In the genomic region with DNA sequence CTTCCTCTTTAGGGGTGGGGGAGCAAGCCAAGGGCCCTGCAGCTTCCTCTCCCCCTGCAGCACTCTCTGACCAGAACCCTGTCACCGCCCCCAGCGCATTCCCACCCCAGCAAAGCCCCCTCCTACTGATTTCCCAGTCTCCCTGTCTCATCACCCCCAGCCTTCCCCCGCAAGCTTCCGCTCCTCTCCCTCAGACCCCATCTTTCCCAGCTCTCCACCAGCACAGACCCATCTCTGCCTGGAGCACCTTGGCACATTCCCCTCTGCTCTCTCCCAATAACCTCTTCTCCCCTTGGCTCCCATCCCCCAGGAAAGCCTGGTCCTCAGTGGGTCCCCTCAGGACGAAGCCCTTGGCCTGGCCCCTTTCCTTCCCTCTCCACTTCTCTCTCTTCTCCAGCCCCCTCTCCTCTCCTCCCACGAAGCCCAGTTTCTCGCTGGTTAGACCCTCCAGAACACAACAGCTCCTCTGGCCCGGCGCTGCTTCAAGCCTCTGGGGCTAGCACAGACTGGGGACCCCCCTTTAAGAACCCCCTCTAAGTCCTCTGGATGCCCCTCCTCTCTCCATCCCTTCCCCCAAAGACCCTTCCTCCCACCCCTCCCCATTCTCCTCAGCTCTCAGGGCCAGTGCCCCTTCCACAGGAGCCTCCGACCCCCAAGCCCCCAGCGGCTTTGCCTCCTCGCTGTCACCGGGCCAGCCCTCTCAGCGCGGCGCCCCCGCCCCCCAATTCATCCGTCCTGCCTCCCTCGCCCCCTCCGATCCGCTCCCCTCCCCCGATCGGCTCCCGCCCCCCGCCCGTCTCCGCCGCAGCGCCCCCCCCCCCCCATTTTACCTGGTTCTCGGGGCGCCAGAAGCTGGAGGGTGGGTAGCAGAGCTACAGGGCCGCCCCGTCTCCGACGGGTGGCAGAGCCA, we compare ENCODE assay signal across 13 cellular contexts. TPM values are rescaled to one million over a fixed set of nuclear protein-coding genes. Genes with fewer than 3 reads are reported as not detected.
A peak's percentile ranks its signal among the peaks of the same experiment; 100 is the strongest.
DNase-seq lines count a peak whose midpoint lies in the region; ATAC-seq, FAIRE-seq and TF ChIP-seq lines count a peak whose summit lies in the region.
"Had no signal": no experiment of that assay in that cellular context is flagged by ENCODE, and none has a peak within 500 bp of the region (broad histone marks: within the 10 kb centered on the region; RNA-seq: fewer than 3 reads in every experiment).

No MANE protein-coding gene starts in this region.

- CTCF ChIA-PET in activated CD4-positive, alpha-beta memory T cell treated with anti-CD3 and anti-CD28 coated beads, Interleukin-2, amount 10 ng/mL, durations not matched to agents 7 days and 5 days (lab: Charles Lee), result interaction anchor here (1.0 to 1.2 kb wide), 2 partner anchors 10 to 34 kb away, joined by 3 to 4 read pairs; no protein-coding TSS in a partner anchor
- CTCF ChIA-PET in activated CD4-positive, alpha-beta memory T cell treated with anti-CD3 and anti-CD28 coated beads for 36 hours (lab: Charles Lee), result interaction anchor here (1.3 kb wide), 1 partner anchor 34 kb away, joined by 6 read pairs; no protein-coding TSS in a partner anchor

- H3K9me3 Mint-ChIP-seq in activated CD4-positive, alpha-beta memory T cell treated with anti-CD3 and anti-CD28 coated beads, Interleukin-2, amount 10 ng/mL, durations not matched to agents 7 days and 5 days, result no peaks in the 10 kb centered on the region
- no peaks in the 10 kb centered on the region for H3K9me3 Mint-ChIP-seq in activated CD4-positive, alpha-beta memory T cell treated with anti-CD3 and anti-CD28 coated beads for 36 hours
- H3K9me3 Mint-ChIP-seq in activated T-cell treated with anti-CD3 and anti-CD28 coated beads, Interleukin-2, amount 50 U/mL, for 4 hours, result no peaks in the 10 kb centered on the region
- H3K9me3 Mint-ChIP-seq in immature natural killer cell, result no peaks in the 10 kb centered on the region

- no peak for DNase-seq in activated CD4-positive, alpha-beta memory T cell treated with anti-CD3 and anti-CD28 coated beads, Interleukin-2, amount 10 ng/mL, durations not matched to agents 7 days and 5 days
- no peak for DNase-seq in activated CD4-positive, alpha-beta memory T cell treated with anti-CD3 and anti-CD28 coated beads for 36 hours
- DNase-seq in activated T-cell treated with anti-CD3 and anti-CD28 coated beads, Interleukin-2, amount 50 U/mL, for 4 hours, result no peak
- DNase-seq in immature natural killer cell (no peak), substantia nigra (lab: John Stamatoyannopoulos, UW) (peak in 1 of 49 donors; percentile 82), putamen (ENCODE audit: low spot score) (no peak), sciatic nerve (ENCODE audit: low spot score) (no peak), H54 (ENCODE audit: insufficient read length, low spot score) (no peak)
- DNase-seq: NCI-H1436 treated with DMSO at 0.1 percent for 48 hours had no signal

- H3K27ac ChIP-seq in substantia nigra (ENCODE audit: low read depth, low read length, poor library complexity, severe bottlenecking), result peak overlapping the region; percentile 64
- H3K27ac ChIP-seq: hepatocyte, right lobe of liver had no signal

- peaks cover 44% of the 10 kb centered on the region for H3K27me3 Mint-ChIP-seq in activated CD4-positive, alpha-beta memory T cell treated with anti-CD3 and anti-CD28 coated beads, Interleukin-2, amount 10 ng/mL, durations not matched to agents 7 days and 5 days
- H3K27me3 Mint-ChIP-seq in activated CD4-positive, alpha-beta memory T cell treated with anti-CD3 and anti-CD28 coated beads for 36 hours, result peaks cover 19% of the 10 kb centered on the region
- peaks cover 29% of the 10 kb centered on the region for H3K27me3 Mint-ChIP-seq in activated T-cell treated with anti-CD3 and anti-CD28 coated beads, Interleukin-2, amount 50 U/mL, for 4 hours (ENCODE audit: low read depth)
- peaks cover 3 to 5% (median 3%) of the 10 kb centered on the region in 3 donors for H3K27me3 Mint-ChIP-seq in immature natural killer cell (ENCODE audit: low read depth in 3 of 3)

- no peak for FAIRE-seq in H54 (lab: Jason Lieb, UNC)
- FAIRE-seq: RCC 7860 had no signal

- no peak overlapping the region for H3K27ac Mint-ChIP-seq in activated CD4-positive, alpha-beta memory T cell treated with anti-CD3 and anti-CD28 coated beads, Interleukin-2, amount 10 ng/mL, durations not matched to agents 7 days and 5 days
- H3K27ac Mint-ChIP-seq in activated CD4-positive, alpha-beta memory T cell treated with anti-CD3 and anti-CD28 coated beads for 36 hours, result no peak overlapping the region
- peak overlapping the region in 1 of 6 donors; percentile 30 for H3K27ac Mint-ChIP-seq in immature natural killer cell

- intact Hi-C loops in activated CD4-positive, alpha-beta memory T cell treated with anti-CD3 and anti-CD28 coated beads for 36 hours (cut with micrococcal nuclease), result loop anchor here (1.0 to 2.0 kb wide), 3 partner anchors 20 to 273 kb away; no protein-coding TSS in a partner anchor
- intact Hi-C loops in sciatic nerve (cut with DNase I), result loop anchor here (10.0 kb wide), 1 partner anchor 158 kb away; no protein-coding TSS in a partner anchor

- no peak for TF ChIP-seq POLR2A in H54 (IDR thresholded peaks at IDR 0.05; ENCODE audit: low read depth, low read length)

- no peak for ATAC-seq in activated T-cell treated with anti-CD3 and anti-CD28 coated beads, Interleukin-2, amount 50 U/mL, for 4 hours
- no peak for ATAC-seq in sciatic nerve

- H3K36me3 Mint-ChIP-seq in activated CD4-positive, alpha-beta memory T cell treated with anti-CD3 and anti-CD28 coated beads, Interleukin-2, amount 10 ng/mL, durations not matched to agents 7 days and 5 days (ENCODE audit: low read depth), result peaks cover 9% of the 10 kb centered on the region
- no peaks in the 10 kb centered on the region for H3K36me3 Mint-ChIP-seq in activated CD4-positive, alpha-beta memory T cell treated with anti-CD3 and anti-CD28 coated beads for 36 hours
- H3K36me3 Mint-ChIP-seq in activated T-cell treated with anti-CD3 and anti-CD28 coated beads, Interleukin-2, amount 50 U/mL, for 4 hours (ENCODE audit: insufficient read depth), result no peaks in the 10 kb centered on the region
- no peaks in the 10 kb centered on the region for H3K36me3 Mint-ChIP-seq in immature natural killer cell

- H3K4me1 Mint-ChIP-seq in activated CD4-positive, alpha-beta memory T cell treated with anti-CD3 and anti-CD28 coated beads, Interleukin-2, amount 10 ng/mL, durations not matched to agents 7 days and 5 days, result peaks cover 10% of the 10 kb centered on the region
- H3K4me1 Mint-ChIP-seq in activated CD4-positive, alpha-beta memory T cell treated with anti-CD3 and anti-CD28 coated beads for 36 hours (ENCODE audit: low read depth), result peaks cover 6% of the 10 kb centered on the region
- H3K4me1 Mint-ChIP-seq in activated T-cell treated with anti-CD3 and anti-CD28 coated beads, Interleukin-2, amount 50 U/mL, for 4 hours (ENCODE audit: low read depth), result peaks cover 13% of the 10 kb centered on the region
- peaks cover 14 to 15% of the 10 kb centered on the region in 2 donors for H3K4me1 Mint-ChIP-seq in immature natural killer cell

- POLR2A ChIA-PET in activated CD4-positive, alpha-beta memory T cell treated with anti-CD3 and anti-CD28 coated beads, Interleukin-2, amount 10 ng/mL, durations not matched to agents 7 days and 5 days (lab: Charles Lee), result interaction anchor here (1.4 kb wide), 1 partner anchor 34 kb away, joined by 4 read pairs; no protein-coding TSS in a partner anchor
- POLR2A ChIA-PET in activated CD4-positive, alpha-beta memory T cell treated with anti-CD3 and anti-CD28 coated beads for 36 hours (lab: Charles Lee), result no interaction called here

- H3K4me3 Mint-ChIP-seq in activated CD4-positive, alpha-beta memory T cell treated with anti-CD3 and anti-CD28 coated beads, Interleukin-2, amount 10 ng/mL, durations not matched to agents 7 days and 5 days, result peak overlapping the region; percentile 24
- H3K4me3 Mint-ChIP-seq in activated CD4-positive, alpha-beta memory T cell treated with anti-CD3 and anti-CD28 coated beads for 36 hours, result no peak overlapping the region
- H3K4me3 Mint-ChIP-seq in activated T-cell treated with anti-CD3 and anti-CD28 coated beads, Interleukin-2, amount 50 U/mL, for 4 hours, result peak overlapping the region; percentile 42
- H3K4me3 Mint-ChIP-seq in immature natural killer cell, result peak overlapping the region; percentile 38 to 72 (median 61)

RNA-seq across cellular contexts. Expression of a gene that starts 0.6 kb away (rescaled TPM):
- under 1 TPM in 1 of 2 experiments, not detected in 1; 0.08 TPM for total RNA-seq in activated CD4-positive, alpha-beta memory T cell treated with anti-CD3 and anti-CD28 coated beads, Interleukin-2, amount 10 ng/mL, durations not matched to agents 7 days and 5 days
- total RNA-seq in activated CD4-positive, alpha-beta memory T cell treated with anti-CD3 and anti-CD28 coated beads for 36 hours, result under 1 TPM; 0.31 to 0.41 TPM
- 1 to 10 TPM in 1 of 3 donors, under 1 TPM in 2; 0.16 to 1.0 (median 0.71) TPM for total RNA-seq in activated T-cell treated with anti-CD3 and anti-CD28 coated beads, Interleukin-2, amount 50 U/mL, for 4 hours
- 1 to 10 TPM in 2 of 3 donors, under 1 TPM in 1; 0.44 to 3.6 (median 3.2) TPM for polyA plus RNA-seq in immature natural killer cell
- 13.7 TPM for total RNA-seq in sciatic nerve
- polyA plus RNA-seq: AG04450 had no signal

RNA-seq across cellular contexts. Expression of a gene that starts 21.5 kb away (rescaled TPM):
- 100 to 1,000 TPM; 179 to 183 TPM for total RNA-seq in activated CD4-positive, alpha-beta memory T cell treated with anti-CD3 and anti-CD28 coated beads, Interleukin-2, amount 10 ng/mL, durations not matched to agents 7 days and 5 days
- 1 to 10 TPM; 7.5 to 8.2 TPM for total RNA-seq in activated CD4-positive, alpha-beta memory T cell treated with anti-CD3 and anti-CD28 coated beads for 36 hours
- total RNA-seq in activated T-cell treated with anti-CD3 and anti-CD28 coated beads, Interleukin-2, amount 50 U/mL, for 4 hours, result 1 to 10 TPM; 2.6 to 3.7 (median 2.9) TPM
- polyA plus RNA-seq in immature natural killer cell, result 100 to 1,000 TPM; 142 to 165 (median 154) TPM
- 39.7 TPM for total RNA-seq in sciatic nerve

RNA-seq across cellular contexts. Expression of a gene that starts 37.4 kb away (rescaled TPM):
- 1 to 10 TPM; 3.1 to 4.0 TPM for total RNA-seq in activated CD4-positive, alpha-beta memory T cell treated with anti-CD3 and anti-CD28 coated beads, Interleukin-2, amount 10 ng/mL, durations not matched to agents 7 days and 5 days
- 1 to 10 TPM in 1 of 2 experiments, under 1 TPM in 1; 0.94 to 1.6 TPM for total RNA-seq in activated CD4-positive, alpha-beta memory T cell treated with anti-CD3 and anti-CD28 coated beads for 36 hours
- 1 to 10 TPM; 1.7 to 2.7 (median 2.1) TPM for total RNA-seq in activated T-cell treated with anti-CD3 and anti-CD28 coated beads, Interleukin-2, amount 50 U/mL, for 4 hours
- 1 to 10 TPM in 1 of 3 donors, under 1 TPM in 1, not detected in 1; 0.63 to 1.1 TPM for polyA plus RNA-seq in immature natural killer cell
- 8.1 TPM for total RNA-seq in sciatic nerve

RNA-seq across cellular contexts. Expression of a gene that starts 55.9 kb away (rescaled TPM):
- 100 to 1,000 TPM; 385 to 390 TPM for total RNA-seq in activated CD4-positive, alpha-beta memory T cell treated with anti-CD3 and anti-CD28 coated beads, Interleukin-2, amount 10 ng/mL, durations not matched to agents 7 days and 5 days
- 100 to 1,000 TPM; 323 to 328 TPM for total RNA-seq in activated CD4-positive, alpha-beta memory T cell treated with anti-CD3 and anti-CD28 coated beads for 36 hours
- total RNA-seq in activated T-cell treated with anti-CD3 and anti-CD28 coated beads, Interleukin-2, amount 50 U/mL, for 4 hours, result 100 to 1,000 TPM; 549 to 586 (median 553) TPM
- 100 to 1,000 TPM in 1 of 3 donors, 10 to 100 TPM in 2; 51.1 to 142 (median 56.3) TPM for polyA plus RNA-seq in immature natural killer cell
- total RNA-seq in sciatic nerve, result 366 TPM
